In the genomic region with DNA sequence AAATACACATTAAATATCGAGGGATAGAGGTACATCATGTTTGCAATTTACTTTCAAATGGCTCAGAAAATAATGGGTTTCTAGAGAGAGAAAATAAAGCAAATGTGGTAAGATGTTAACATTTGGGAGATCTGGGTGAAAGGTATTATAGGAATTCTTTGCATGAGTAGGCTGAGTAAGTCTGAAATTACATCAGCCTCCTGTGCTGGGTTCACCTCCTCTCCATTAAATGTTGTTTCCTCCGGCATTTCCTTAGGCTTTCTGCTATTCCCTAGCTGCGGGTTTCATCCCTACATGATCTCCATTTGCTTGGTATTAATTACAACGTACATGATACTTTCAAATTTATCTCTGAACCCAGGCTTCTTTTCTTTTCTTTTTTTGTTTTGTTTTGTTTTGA, we compare ENCODE assay signal across 18 cellular contexts. TPM values are rescaled to one million over a fixed set of nuclear protein-coding genes. Genes with fewer than 3 reads are reported as not detected.
DNase-seq lines count a peak whose midpoint lies in the region; ATAC-seq and TF ChIP-seq lines count a peak whose summit lies in the region.
"Had no signal": no experiment of that assay in that cellular context is flagged by ENCODE, and none has a peak within 500 bp of the region (broad histone marks: within the 10 kb centered on the region; RNA-seq: fewer than 3 reads in every experiment).

No MANE protein-coding gene starts in this region.

- DNase-seq in GM23248 (peak; percentile 54), NCI-H2171 (lab: John Stamatoyannopoulos, UW) (peak; percentile 4), chondrocyte (ENCODE audit: low spot score) (no peak)
- no peak for DNase-seq in stimulated activated naive B cell treated with anti-CD40 and anti-IgM and Interleukin-4, amounts not matched to agents 10 μg/mL and 1 μg/mL and 100 μg/mL, for 72 hours
- DNase-seq: BE2C; Calu3; CD4-positive, alpha-beta T cell; KBM-7; NCI-H1417 treated with DMSO at 0.1 percent for 48 hours; NCI-H1930; NCI-H345; NCI-H526; SIG-M5 had no signal

- peaks cover 22% of the 10 kb centered on the region for H3K4me1 ChIP-seq in GM23248 (ENCODE audit: insufficient read depth)
- H3K4me1 ChIP-seq: BE2C had no signal

- TF ChIP-seq EP300 in neural cell (conservative IDR thresholded peaks at IDR 0.05; ENCODE audit: poor library complexity, severe bottlenecking), result no peak

- no peaks in the 10 kb centered on the region for H3K9me2 ChIP-seq in GM23248 (ENCODE audit: insufficient read depth)
- no peaks in the 10 kb centered on the region for H3K9me2 ChIP-seq in neural cell (ENCODE audit: insufficient read depth, low read length)

- no peaks in the 10 kb centered on the region for H3K27me3 Mint-ChIP-seq in chondrocyte (ENCODE audit: low read depth)
- H3K27me3 Mint-ChIP-seq in stimulated activated naive B cell treated with anti-CD40 and anti-IgM and Interleukin-4, amounts not matched to agents 10 μg/mL and 1 μg/mL and 100 μg/mL, for 72 hours, result peaks cover 8 to 20% of the 10 kb centered on the region in 2 donors

- H3K27ac ChIP-seq in GM23248 (peak overlapping the region; percentile 19; the same call in 1 of the 2 replicates), neural cell (ENCODE audit: low read length) (peak overlapping the region; percentile 94)

- H3K4me3 Mint-ChIP-seq in chondrocyte (ENCODE audit: unreplicated experiment), result no peak overlapping the region
- H3K4me3 Mint-ChIP-seq in stimulated activated naive B cell treated with anti-CD40 and anti-IgM and Interleukin-4, amounts not matched to agents 10 μg/mL and 1 μg/mL and 100 μg/mL, for 72 hours, result no peak overlapping the region
- H3K4me3 Mint-ChIP-seq: CD4-positive, alpha-beta T cell; GM23338 had no signal

- H3K4me3 ChIP-seq in GM23248 (no peak overlapping the region), neural cell (ENCODE audit: low read length) (no peak overlapping the region)
- H3K4me3 ChIP-seq: GM23338 had no signal

- TF ChIP-seq RAD21 in neural cell (conservative IDR thresholded peaks at IDR 0.05), result no peak

- H3K9ac ChIP-seq in GM23248 (no peak overlapping the region), neural cell (ENCODE audit: low read length) (peak overlapping the region; percentile 50)

- ATAC-seq in HG02970 (IDR thresholded peaks at IDR 0.05; ENCODE audit: low FRiP score, unreplicated experiment) (no peak), GM21381 (IDR thresholded peaks at IDR 0.05; ENCODE audit: unreplicated experiment) (no peak), HG03045 (IDR thresholded peaks at IDR 0.05; ENCODE audit: unreplicated experiment) (no peak)
- no peak for ATAC-seq in stimulated activated naive B cell treated with anti-CD40 and anti-IgM and Interleukin-4, amounts not matched to agents 10 μg/mL and 1 μg/mL and 100 μg/mL, for 72 hours (replicated peaks)
- ATAC-seq: GM23338 had no signal

- H3F3A ChIP-seq in GM23248 (ENCODE audit: insufficient read depth) (peaks cover 3% of the 10 kb centered on the region; the same call in 1 of the 2 replicates), neural cell (ENCODE audit: insufficient read depth, low read length, poor library complexity, severe bottlenecking) (peaks cover 32% of the 10 kb centered on the region)

- peaks cover 30% of the 10 kb centered on the region for H3K4me1 Mint-ChIP-seq in chondrocyte (ENCODE audit: low read depth)
- no peaks in the 10 kb centered on the region for H3K4me1 Mint-ChIP-seq in stimulated activated naive B cell treated with anti-CD40 and anti-IgM and Interleukin-4, amounts not matched to agents 10 μg/mL and 1 μg/mL and 100 μg/mL, for 72 hours

- H3K9me3 ChIP-seq in GM23248 (ENCODE audit: low read depth) (no peaks in the 10 kb centered on the region), neural cell (ENCODE audit: low read length) (no peaks in the 10 kb centered on the region)
- H3K9me3 ChIP-seq: BE2C had no signal

- in situ Hi-C loops in GM23248 (cut with MboI), result no loop called here

- 76 to 80% methylated on average over 4 of the region's 4 CpGs for WGBS in GM23248 (ENCODE audit: low coverage in 1 of 2, low lambda C conversion rate in 2 of 2, missing lambda C conversion rate in 2 of 2), 2 experiments

- no peaks in the 10 kb centered on the region for H3K9me3 Mint-ChIP-seq in chondrocyte (ENCODE audit: low read depth)
- no peaks in the 10 kb centered on the region for H3K9me3 Mint-ChIP-seq in stimulated activated naive B cell treated with anti-CD40 and anti-IgM and Interleukin-4, amounts not matched to agents 10 μg/mL and 1 μg/mL and 100 μg/mL, for 72 hours
- H3K9me3 Mint-ChIP-seq: CD4-positive, alpha-beta T cell; GM23338 had no signal

- no peaks in the 10 kb centered on the region for H3K36me3 ChIP-seq in GM23248 (ENCODE audit: low read depth)
- H3K36me3 ChIP-seq in neural cell (ENCODE audit: insufficient read depth, low read length), result no peaks in the 10 kb centered on the region
- H3K36me3 ChIP-seq: BE2C had no signal

- TF ChIP-seq CTCF in chondrocyte (IDR thresholded peaks at IDR 0.05), result no peak
- TF ChIP-seq CTCF in neural cell (IDR thresholded peaks at IDR 0.05; ENCODE audit: poor library complexity, severe bottlenecking), result no peak

- no peaks in the 10 kb centered on the region for H3K36me3 Mint-ChIP-seq in chondrocyte (ENCODE audit: low read depth)
- no peaks in the 10 kb centered on the region for H3K36me3 Mint-ChIP-seq in stimulated activated naive B cell treated with anti-CD40 and anti-IgM and Interleukin-4, amounts not matched to agents 10 μg/mL and 1 μg/mL and 100 μg/mL, for 72 hours

- peak overlapping the region; percentile 76 for H2AFZ ChIP-seq in GM23248
- H2AFZ ChIP-seq in neural cell (ENCODE audit: low read depth, low read length), result no peak overlapping the region

- H3K79me2 ChIP-seq in GM23248 (ENCODE audit: insufficient read depth), result no peaks in the 10 kb centered on the region
- no peaks in the 10 kb centered on the region for H3K79me2 ChIP-seq in neural cell (replicated peaks; ENCODE audit: insufficient read depth, low read length)

- H3K27ac Mint-ChIP-seq in chondrocyte (ENCODE audit: unreplicated experiment), result peak overlapping the region; percentile 76
- H3K27ac Mint-ChIP-seq in stimulated activated naive B cell treated with anti-CD40 and anti-IgM and Interleukin-4, amounts not matched to agents 10 μg/mL and 1 μg/mL and 100 μg/mL, for 72 hours, result no peak overlapping the region
- H3K27ac Mint-ChIP-seq: CD4-positive, alpha-beta T cell; GM23338 had no signal

- H3K27me3 ChIP-seq in GM23248 (replicated peaks; ENCODE audit: insufficient read depth), result no peaks in the 10 kb centered on the region
- H3K27me3 ChIP-seq in neural cell (ENCODE audit: insufficient read depth, low read depth, low read length), result no peaks in the 10 kb centered on the region
- H3K27me3 ChIP-seq: BE2C had no signal

- no peaks in the 10 kb centered on the region for H4K20me1 ChIP-seq in GM23248 (ENCODE audit: insufficient read depth)
- no peaks in the 10 kb centered on the region for H4K20me1 ChIP-seq in neural cell (ENCODE audit: insufficient read depth)

- no peak overlapping the region for H3K4me2 ChIP-seq in GM23248 (ENCODE audit: unreplicated experiment)
- no peak overlapping the region for H3K4me2 ChIP-seq in neural cell (ENCODE audit: low read length)
- H3K4me2 ChIP-seq: GM23338 had no signal

TF ChIP-seq in neural cell, 6 proteins besides CTCF, POLR2A, EP300 and RAD21 (continues in another document):
- TF ChIP-seq TAF1 (IDR thresholded peaks at IDR 0.05; ENCODE audit: low read depth) (no peak), EZH2 (IDR thresholded peaks at IDR 0.05; ENCODE audit: borderline replicate concordance, insufficient read depth, low read length, poor library complexity, severe bottlenecking) (no peak), MXI1 (conservative IDR thresholded peaks at IDR 0.05; ENCODE audit: poor library complexity, severe bottlenecking) (no peak)

RNA-seq across cellular contexts. Expression of a gene that starts 31.6 kb away (rescaled TPM):
- total RNA-seq in GM23248 (2014; rRNA removed; shearing (Covaris generic)), result 0.13 and 3.2 TPM in 2 replicates
- polyA plus RNA-seq in GM23248 (2016; fragmentation: Nextera tagmentation; extraction: Ambion mirVana) (0.68 and 1.4 TPM in 2 replicates), neural cell (0.21 and 0.52 TPM in 2 replicates)
- total RNA-seq in chondrocyte, result 0.30 to 0.56 TPM in 2 of 3 replicates, not detected in the other
- polyA minus RNA-seq in neural cell, result not detected in 2 replicates

RNA-seq across cellular contexts. Expression of a gene that starts 32.1 kb away (rescaled TPM):
- 37.3 and 66.8 TPM in 2 replicates for total RNA-seq in GM23248 (2014; rRNA removed; shearing (Covaris generic))
- 100 and 106 TPM in 2 replicates for polyA plus RNA-seq in GM23248 (2016; fragmentation: Nextera tagmentation; extraction: Ambion mirVana)
- 38.0 to 42.0 TPM (median 41.1 TPM) in 3 replicates for total RNA-seq in chondrocyte
- 78.9 and 85.1 TPM in 2 replicates for polyA plus RNA-seq in neural cell
- polyA minus RNA-seq in neural cell, result 42.4 and 48.9 TPM in 2 replicates

RNA-seq across cellular contexts. Expression of a gene that starts 38.9 kb away (rescaled TPM):
- total RNA-seq in GM23248 (2014; rRNA removed; shearing (Covaris generic)), result 0.13 and 0.65 TPM in 2 replicates
- polyA plus RNA-seq in GM23248 (2016; fragmentation: Nextera tagmentation; extraction: Ambion mirVana) (1.2 and 1.6 TPM in 2 replicates), neural cell (11.1 and 13.2 TPM in 2 replicates)
- total RNA-seq in chondrocyte, result 1.3 to 3.2 TPM (median 2.8 TPM) in 3 replicates
- polyA minus RNA-seq in neural cell, result 31.4 and 35.7 TPM in 2 replicates

RNA-seq across cellular contexts. Expression of a gene that starts 43.6 kb away (rescaled TPM):
- total RNA-seq in GM23248 (2014; rRNA removed; shearing (Covaris generic)), result 0.22 TPM in 1 of 2 replicates, not detected in the other
- polyA plus RNA-seq in GM23248 (2016; fragmentation: Nextera tagmentation; extraction: Ambion mirVana) (0.03 TPM in 1 of 2 replicates, not detected in the other), neural cell (35.4 and 37.5 TPM in 2 replicates)
- total RNA-seq in chondrocyte, result 0.18 to 0.27 TPM in 2 of 3 replicates, not detected in the other
- polyA minus RNA-seq in neural cell, result 93.2 and 97.8 TPM in 2 replicates

Comparison
In these comparisons a context has a peak if more than half of its experiments do, and no peak if none do; other contexts are left out.
1. DNase-seq: peak in GM23248 (single experiment) and NCI-H2171 (single experiment); none in chondrocyte (single experiment) and stimulated activated naive B cell treated with anti-CD40 and anti-IgM and Interleukin-4, amounts not matched to agents 10 μg/mL and 1 μg/mL and 100 μg/mL, for 72 hours (single experiment).